Comparison of ENCODE assay signal across 33 cellular contexts in the genomic region with DNA sequence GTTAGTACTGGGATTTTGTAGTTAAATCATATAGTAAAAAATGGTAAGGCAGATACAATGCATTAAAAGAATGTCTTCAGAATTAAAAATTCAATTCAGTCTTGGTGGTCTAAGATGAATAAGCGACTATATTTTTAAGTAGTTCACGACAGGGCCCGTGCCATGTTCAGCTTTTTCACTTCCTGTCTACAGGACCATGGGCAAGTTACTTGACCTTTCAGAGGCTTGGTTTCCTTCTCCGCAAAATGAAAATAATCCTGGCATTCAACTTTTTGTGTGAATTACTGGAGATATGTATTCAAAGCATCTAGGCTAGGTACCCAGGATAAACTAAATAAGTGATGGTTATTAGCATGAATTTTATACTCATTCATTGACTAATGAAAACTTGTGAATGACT.
"Had no signal": no experiment of that assay in that cellular context is flagged by ENCODE, and none has a peak within 500 bp of the region (broad histone marks: within the 10 kb centered on the region; RNA-seq: fewer than 3 reads in every experiment).

No MANE protein-coding gene starts in this region.

- H3K27ac ChIP-seq: ascending aorta, cardiac muscle cell, VCaP had no signal

- ATAC-seq: activated CD8-positive, alpha-beta T cell treated with anti-CD3 and anti-CD28 coated beads for 36 hours; activated naive CD8-positive, alpha-beta T cell treated with anti-CD3 and anti-CD28 coated beads, Interleukin-2, amount 50 U/mL, for 24 hours; activated T-cell treated with anti-CD3 and anti-CD28 coated beads, Interleukin-2, amount 50 U/mL, for 4 hours; activated T-cell treated with anti-CD3 and anti-CD28 coated beads, Interleukin-2, amount 50 U/mL, for 72 hours; activated T-helper 17 cell treated with anti-CD3 and anti-CD28 coated beads, Interleukin-2, amount 50 U/mL, for 72 hours had no signal

- FAIRE-seq: bronchial epithelial cell, TTC549 had no signal

- H3K27me3 ChIP-seq: ascending aorta, cardiac muscle cell had no signal

- H3K4me3 ChIP-seq: ascending aorta, cardiac muscle cell had no signal

- H3K4me1 ChIP-seq: ascending aorta had no signal

- DNase-seq: activated B cell treated with CpG ODN at 0.5 μM for 24 hours; activated CD4-positive, alpha-beta memory T cell treated with anti-CD3 and anti-CD28 coated beads for 36 hours; activated CD4-positive, alpha-beta T cell treated with anti-CD3 and anti-CD28 coated beads for 4 hours; activated CD4-positive, alpha-beta T cell treated with anti-CD3 and anti-CD28 coated beads, Interleukin-2, amount 10 ng/mL, durations not matched to agents 24 days and 14 days; activated CD4-positive, alpha-beta T cell treated with anti-CD3 and anti-CD28 coated beads, Interleukin-2, amount 50 U/mL, for 1 hour; activated CD4-positive, alpha-beta T cell treated with anti-CD3 and anti-CD28 coated beads, Interleukin-2, amount 50 U/mL, for 4 hours; activated CD4-positive, CD25-positive, alpha-beta regulatory T cell treated with anti-CD3 and anti-CD28 coated beads, Interleukin-2, amount 50 U/mL, for 72 hours; activated CD8-positive, alpha-beta memory T cell treated with anti-CD3 and anti-CD28 coated beads, Interleukin-2, amount 50 U/mL, for 4 hours; activated CD8-positive, alpha-beta T cell treated with anti-CD3 and anti-CD28 coated beads for 36 hours; activated effector memory CD4-positive, alpha-beta T cell treated with anti-CD3 and anti-CD28 coated beads, Interleukin-2, amount 50 U/mL, for 16 hours; activated gamma-delta T cell treated with Interleukin-2 at 50 U/mL for 16 hours; activated naive CD4-positive, alpha-beta T cell; activated naive CD4-positive, alpha-beta T cell treated with anti-CD3 and anti-CD28 coated beads for 36 hours; activated naive CD4-positive, alpha-beta T cell treated with anti-CD3 and anti-CD28 coated beads, Interleukin-2, amount 50 U/mL, for 16 hours; activated naive CD8-positive, alpha-beta T cell treated with anti-CD3 and anti-CD28 coated beads, Interleukin-2, amount 10 ng/mL, durations not matched to agents 7 days and 5 days; activated naive CD8-positive, alpha-beta T cell treated with anti-CD3 and anti-CD28 coated beads, Interleukin-2, amount 50 U/mL, for 24 hours; activated T-cell treated with anti-CD3 and anti-CD28 coated beads for 4 hours; activated T-cell treated with anti-CD3 and anti-CD28 coated beads, Interleukin-2, amount 50 U/mL, for 1 hour; activated T-cell treated with anti-CD3 and anti-CD28 coated beads, Interleukin-2, amount 50 U/mL, for 4 hours; activated T-cell treated with anti-CD3 and anti-CD28 coated beads, Interleukin-2, amount 50 U/mL, for 72 hours; amygdala; anterior cingulate cortex; caudate nucleus; cerebellar nuclear complex; T-helper 1 cell; T-helper 2 cell; T-helper 9 cell had no signal

- H3K36me3 ChIP-seq: ascending aorta, cardiac muscle cell had no signal
